In the genomic region with DNA sequence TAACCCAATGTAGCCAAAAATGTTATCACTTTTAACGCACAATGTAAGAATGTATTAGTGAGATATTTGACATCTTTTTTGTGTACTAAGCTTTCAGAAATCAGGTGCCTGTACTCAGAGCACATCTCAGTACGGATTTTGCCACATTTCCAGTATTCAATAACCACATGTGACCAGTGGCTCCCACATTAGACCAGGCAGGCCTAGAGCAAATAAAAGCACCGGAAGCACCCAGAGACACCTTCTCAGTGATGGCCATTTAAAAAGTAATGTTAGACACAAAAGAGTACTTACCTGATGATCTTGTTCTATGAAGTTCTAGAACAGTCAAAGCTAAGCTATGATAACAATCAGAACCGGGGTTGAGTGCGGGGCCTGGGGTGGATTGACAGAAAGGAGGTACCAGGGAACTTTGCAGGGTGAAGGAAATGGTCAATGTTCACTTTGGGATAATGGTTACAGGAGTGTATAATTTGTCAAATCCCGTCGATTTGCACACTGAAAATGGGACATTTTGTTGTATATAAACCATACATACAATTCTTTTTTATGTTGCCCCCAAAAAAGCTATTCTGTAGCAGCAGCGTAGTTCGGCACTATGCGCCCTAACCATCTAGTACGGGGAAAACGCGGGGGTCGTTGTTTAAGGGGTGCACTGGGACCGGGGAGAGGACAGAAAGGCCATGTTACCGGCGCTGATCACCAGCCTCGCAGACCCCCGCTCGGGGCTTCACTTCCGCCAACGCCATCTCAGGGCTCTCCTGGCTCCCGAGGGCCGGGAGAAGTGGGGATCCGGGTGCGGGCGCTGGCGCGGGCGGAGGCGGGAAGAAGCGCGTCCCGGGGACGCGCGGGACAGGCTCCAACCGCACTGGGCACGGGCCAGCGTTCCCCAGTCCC, we compare ENCODE assay signal across 1 cellular context.
TF ChIP-seq lines count a peak whose summit lies in the region.

No MANE protein-coding gene starts in this region.

TF ChIP-seq in SK-N-SH treated with all-trans-retinoic acid at 6 μM for 48 hours, 23 proteins besides CTCF, POLR2A, EP300 and RAD21 (continued from another document):
- TF ChIP-seq, protein P1, sequence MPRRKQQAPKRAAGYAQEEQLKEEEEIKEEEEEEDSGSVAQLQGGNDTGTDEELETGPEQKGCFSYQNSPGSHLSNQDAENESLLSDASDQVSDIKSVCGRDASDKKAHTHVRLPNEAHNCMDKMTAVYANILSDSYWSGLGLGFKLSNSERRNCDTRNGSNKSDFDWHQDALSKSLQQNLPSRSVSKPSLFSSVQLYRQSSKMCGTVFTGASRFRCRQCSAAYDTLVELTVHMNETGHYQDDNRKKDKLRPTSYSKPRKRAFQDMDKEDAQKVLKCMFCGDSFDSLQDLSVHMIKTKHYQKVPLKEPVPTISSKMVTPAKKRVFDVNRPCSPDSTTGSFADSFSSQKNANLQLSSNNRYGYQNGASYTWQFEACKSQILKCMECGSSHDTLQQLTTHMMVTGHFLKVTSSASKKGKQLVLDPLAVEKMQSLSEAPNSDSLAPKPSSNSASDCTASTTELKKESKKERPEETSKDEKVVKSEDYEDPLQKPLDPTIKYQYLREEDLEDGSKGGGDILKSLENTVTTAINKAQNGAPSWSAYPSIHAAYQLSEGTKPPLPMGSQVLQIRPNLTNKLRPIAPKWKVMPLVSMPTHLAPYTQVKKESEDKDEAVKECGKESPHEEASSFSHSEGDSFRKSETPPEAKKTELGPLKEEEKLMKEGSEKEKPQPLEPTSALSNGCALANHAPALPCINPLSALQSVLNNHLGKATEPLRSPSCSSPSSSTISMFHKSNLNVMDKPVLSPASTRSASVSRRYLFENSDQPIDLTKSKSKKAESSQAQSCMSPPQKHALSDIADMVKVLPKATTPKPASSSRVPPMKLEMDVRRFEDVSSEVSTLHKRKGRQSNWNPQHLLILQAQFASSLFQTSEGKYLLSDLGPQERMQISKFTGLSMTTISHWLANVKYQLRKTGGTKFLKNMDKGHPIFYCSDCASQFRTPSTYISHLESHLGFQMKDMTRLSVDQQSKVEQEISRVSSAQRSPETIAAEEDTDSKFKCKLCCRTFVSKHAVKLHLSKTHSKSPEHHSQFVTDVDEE (CRISPR knock-in tag; IDR thresholded peaks at IDR 0.05) = no peak
- no peak for TF ChIP-seq ARNTL (CRISPR knock-in tag; IDR thresholded peaks at IDR 0.05; ENCODE audit: borderline replicate concordance, low read depth)
- TF ChIP-seq ISL1 (CRISPR knock-in tag; IDR thresholded peaks at IDR 0.05) = no peak
- no peak for TF ChIP-seq RARB (CRISPR knock-in tag; IDR thresholded peaks at IDR 0.05)
- no peak for TF ChIP-seq PATZ1 (CRISPR knock-in tag; IDR thresholded peaks at IDR 0.05; ENCODE audit: borderline replicate concordance)
- TF ChIP-seq ZC3H10 (CRISPR knock-in tag; IDR thresholded peaks at IDR 0.05) = no peak
- no peak for TF ChIP-seq CSDC2 (CRISPR knock-in tag; IDR thresholded peaks at IDR 0.05)
TF ChIP-seq in SK-N-SH treated with all-trans-retinoic acid at 6 μM for 48 hours: peak in this region for 0.
